Comparison of ENCODE assay signal across 8 cellular contexts in the genomic region with DNA sequence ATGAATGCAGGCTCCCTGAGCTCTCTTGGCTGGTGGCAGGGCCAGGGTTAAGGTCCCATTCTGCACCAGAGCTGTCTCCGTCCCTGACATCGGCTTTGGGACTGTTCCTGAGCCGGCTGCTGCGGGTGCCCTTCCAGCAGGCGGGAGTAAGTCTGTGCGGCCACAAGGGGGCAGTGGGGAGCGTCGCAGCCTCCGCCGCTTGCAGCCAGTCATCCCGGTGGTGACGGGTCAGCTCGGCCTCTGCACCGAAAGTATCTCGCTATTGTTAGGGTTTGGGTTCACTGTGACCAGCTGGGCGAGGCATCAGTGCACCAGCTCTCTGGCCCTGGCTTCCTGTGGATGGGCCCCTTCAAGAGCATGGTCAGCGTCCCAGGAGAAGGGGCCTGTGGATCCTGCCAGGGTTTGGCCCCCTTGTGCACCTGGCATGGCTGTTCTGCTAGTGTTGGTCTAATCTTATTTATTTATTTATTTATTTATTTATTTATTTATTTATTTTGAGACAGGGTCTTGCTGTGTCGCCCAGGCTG. TPM values are rescaled to one million over a fixed set of nuclear protein-coding genes. Genes with fewer than 3 reads are reported as not detected.
DNase-seq lines count a peak whose midpoint lies in the region; ATAC-seq and TF ChIP-seq lines count a peak whose summit lies in the region.

No MANE protein-coding gene starts in this region.

- 0 out of 2 replicates have a peak overlapping the region, but pooled peaks have one; percentile 1 for H3K27ac ChIP-seq in PC-9

- no peaks in the 10 kb centered on the region for H3K9me2 ChIP-seq in PC-9 (ENCODE audit: insufficient read depth)

- peak; percentile 59 for ATAC-seq in HG03108 (IDR thresholded peaks at IDR 0.05; ENCODE audit: unreplicated experiment)
- no peak for ATAC-seq in HG03139 (IDR thresholded peaks at IDR 0.05; ENCODE audit: unreplicated experiment)

- no peak overlapping the region for H2AFZ ChIP-seq in PC-9

- H3K9me3 ChIP-seq in PC-9 (ENCODE audit: insufficient read depth, low read depth) = no peaks in the 10 kb centered on the region

- no peaks in the 10 kb centered on the region for H3K27me3 ChIP-seq in PC-9 (ENCODE audit: insufficient read depth, low read depth)

- H3K4me2 ChIP-seq in PC-9 = peak overlapping the region; percentile 52

- H3K4me1 Mint-ChIP-seq in nephron = peaks cover 30% of the 10 kb centered on the region

- H3K27ac Mint-ChIP-seq in nephron = peak overlapping the region in 1 of 3 experiments; percentile 43

- H3K4me1 ChIP-seq in PC-9 (replicated peaks; ENCODE audit: insufficient read depth) = 0 out of 2 replicates have a peak, but pooled peaks cover 6% of the 10 kb centered on the region

- H3K9me3 Mint-ChIP-seq in nephron = no peaks in the 10 kb centered on the region

- DNase-seq in Daoy (ENCODE audit: low read depth) (peak; percentile 85), PC-9 (peak; percentile 59 to 77), fibroblast of mammary gland (ENCODE audit: low read depth) (peak; percentile 80)
- peak; percentile 55 to 58 for DNase-seq in activated T-helper 1 cell treated with anti-CD3 and anti-CD28 coated beads, Interleukin-2, amount 50 U/mL, for 16 hours (ENCODE audit: low read depth in 1 of 2, low spot score in 1 of 2)
- peak; percentile 25 to 66 (median 56) for DNase-seq in stimulated activated naive CD4-positive, alpha-beta T cell (lab: John Stamatoyannopoulos, UW)

- H3K79me2 ChIP-seq in PC-9 (ENCODE audit: low read depth) = peaks cover 70% of the 10 kb centered on the region

- H3K36me3 Mint-ChIP-seq in nephron (ENCODE audit: low read depth) = no peaks in the 10 kb centered on the region

- POLR2A ChIA-PET in PC-9 (lab: Charles Lee; ENCODE audit: unreplicated experiment) = interaction anchor here (0.7 kb wide), 2 partner anchors 38 to 130 kb away, joined by 3 to 6 read pairs; a partner anchor contains a TSS

- H3K36me3 ChIP-seq in PC-9 (ENCODE audit: low read depth) = no peaks in the 10 kb centered on the region

- no TSS peak for BruUV-seq in PC-9 (replicated peaks; lab: Mats Ljungman, UMichigan)

- intact Hi-C loops in PC-9 (cut with micrococcal nuclease; ENCODE audit: unreplicated experiment) = loop anchor here (1.0 kb wide), 1 partner anchor 38 kb away; a partner anchor contains a TSS

- peaks cover 43% of the 10 kb centered on the region for H4K20me1 ChIP-seq in PC-9 (ENCODE audit: insufficient read depth)

- TF ChIP-seq CTCF in PC-9 (conservative IDR thresholded peaks at IDR 0.05) (peak; percentile 97), fibroblast of mammary gland (conservative IDR thresholded peaks at IDR 0.05; ENCODE audit: control insufficient read depth, insufficient read depth, low read depth, low read length) (peak; percentile 89), nephron (IDR thresholded peaks at IDR 0.05; ENCODE audit: unreplicated experiment in 3 of 3) (peak; percentile 84 to 91 (median 88))

- H3K4me3 ChIP-seq in PC-9 = no peak overlapping the region
- H3K4me3 ChIP-seq in fibroblast of mammary gland (ENCODE audit: control insufficient read depth, low read depth, low read length) = no peak overlapping the region

- H3K27me3 Mint-ChIP-seq in nephron (ENCODE audit: low read depth) = no peaks in the 10 kb centered on the region

- H3F3A ChIP-seq in PC-9 (ENCODE audit: insufficient read depth, low read depth) = peaks cover 17% of the 10 kb centered on the region

- peak overlapping the region in 2 of 3 experiments; percentile 14 to 27 for H3K4me3 Mint-ChIP-seq in nephron

- CTCF ChIA-PET in PC-9 (lab: Charles Lee) = interaction anchor here (0.7 to 1.2 kb wide), 4 partner anchors 24 to 84 kb away, joined by 3 to 11 read pairs (median 4); no protein-coding TSS in a partner anchor

RNA-seq across cellular contexts. Expression of a gene that starts 15.1 kb away (rescaled TPM):
- total RNA-seq in Daoy (2014; rRNA removed; shearing (Covaris generic)) = 388 and 435 TPM in 2 replicates
- total RNA-seq in PC-9 (2021) = 192 and 248 TPM in 2 replicates

RNA-seq across cellular contexts. Expression of a gene that starts 26.2 kb away (rescaled TPM):
- total RNA-seq in Daoy (2014; rRNA removed; shearing (Covaris generic)) = 0.42 TPM in 1 of 2 replicates, not detected in the other
- total RNA-seq in PC-9 (2021) = not detected in 2 replicates

RNA-seq across cellular contexts. Expression of a gene that starts 27.3 kb away (rescaled TPM):
- total RNA-seq in Daoy (2014; rRNA removed; shearing (Covaris generic)) = 33.1 and 39.1 TPM in 2 replicates
- total RNA-seq in PC-9 (2021) = 212 and 294 TPM in 2 replicates

RNA-seq across cellular contexts. Expression of a gene that starts 38.5 kb away (rescaled TPM):
- 87.0 and 98.1 TPM in 2 replicates for total RNA-seq in Daoy (2014; rRNA removed; shearing (Covaris generic))
- total RNA-seq in PC-9 (2021) = 159 and 199 TPM in 2 replicates
